ENCODE assay signal across 35 cellular contexts in the genomic region with DNA sequence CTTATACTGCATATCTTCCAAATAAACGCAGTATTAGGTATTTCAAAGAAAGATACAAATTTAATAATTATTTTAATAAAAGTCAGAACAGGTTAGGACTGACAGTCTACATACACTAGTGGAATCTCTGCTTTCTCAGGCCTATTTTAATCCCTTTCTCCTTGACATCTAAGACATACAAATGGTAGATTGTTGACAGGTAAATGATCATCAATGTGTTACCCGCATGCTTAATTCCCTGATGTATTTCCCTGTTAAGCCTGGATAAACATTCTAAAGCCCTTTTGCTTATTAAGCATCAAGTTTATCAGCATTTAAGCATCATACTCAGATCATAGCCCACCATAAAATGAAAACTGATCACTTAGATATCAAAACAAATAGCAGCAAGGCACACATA.
"Had no signal": no experiment of that assay in that cellular context is flagged by ENCODE, and none has a peak within 500 bp of the region (broad histone marks: within the 10 kb centered on the region; RNA-seq: fewer than 3 reads in every experiment).

No MANE protein-coding gene starts in this region.

- H3K27ac ChIP-seq: KMS-11 had no signal

- DNase-seq: Karpas-422, Kasumi-1, KG1, MG63, MM.1S, MV-4-11, NCI-H1048, NCI-H1092, NCI-H1092 treated with DMSO at 0.1 percent for 48 hours, NCI-H1105, NCI-H1105 treated with DMSO at 0.1 percent for 48 hours, NCI-H1417, NCI-H1417 treated with DMSO at 0.1 percent for 48 hours, NCI-H1436, NCI-H1436 treated with DMSO at 0.1 percent for 48 hours, NCI-H146, NCI-H1694, NCI-H1694 treated with DMSO at 0.1 percent for 48 hours, NCI-H187, NCI-H187 treated with DMSO at 0.1 percent for 48 hours, NCI-H1930, NCI-H2029, NCI-H2029 treated with DMSO at 0.1 percent for 48 hours, NCI-H2081, NCI-H2081 treated with DMSO at 0.1 percent for 48 hours, NCI-H2107, NCI-H2171, NCI-H2171 treated with DMSO at 0.1 percent for 48 hours, NCI-H2227 treated with DMSO at 0.1 percent for 48 hours, NCI-H226, NCI-H345, NCI-H446, NCI-H446 treated with DMSO at 0.1 percent for 48 hours, NCI-H510A had no signal

- H3K4me3 ChIP-seq: MG63 had no signal

- H3K9ac ChIP-seq: KMS-11 had no signal

- H3K36me3 ChIP-seq: MG63 had no signal

- H3K27me3 ChIP-seq: MG63 had no signal

- H3K9me3 ChIP-seq: MG63 had no signal

- H3K4me2 ChIP-seq: KMS-11 had no signal
